37 cellular contexts compared by ENCODE assay signal in genomic region chr12:130199536-130200390, GRCh38. TPM values are rescaled to one million over a fixed set of nuclear protein-coding genes. Genes with fewer than 3 reads are reported as not detected.
"Had no signal": no experiment of that assay in that cellular context is flagged by ENCODE, and none has a peak within 500 bp of the region (broad histone marks: within the 10 kb centered on the region; RNA-seq: fewer than 3 reads in every experiment).

No MANE protein-coding gene starts in this region.

- H3K36me3 ChIP-seq: MG63, Peyer's patch had no signal

- H3K4me1 ChIP-seq: Peyer's patch had no signal

- H3K4me1 Mint-ChIP-seq: activated CD4-positive, alpha-beta T cell treated with anti-CD3 and anti-CD28 coated beads, Interleukin-2, amount 10 ng/mL, durations not matched to agents 24 days and 14 days; activated naive CD8-positive, alpha-beta T cell treated with anti-CD3 and anti-CD28 coated beads, Interleukin-2, amount 50 U/mL, for 24 hours; brain had no signal

- H3K27ac ChIP-seq: Peyer's patch had no signal

- H3K4me3 Mint-ChIP-seq: activated CD4-positive, alpha-beta T cell treated with anti-CD3 and anti-CD28 coated beads, Interleukin-2, amount 10 ng/mL, durations not matched to agents 24 days and 14 days; activated CD8-positive, alpha-beta T cell treated with anti-CD3 and anti-CD28 coated beads, Interleukin-2, amount 10 ng/mL, durations not matched to agents 7 days and 5 days; activated naive CD4-positive, alpha-beta T cell treated with anti-CD3 and anti-CD28 coated beads for 36 hours; activated naive CD8-positive, alpha-beta T cell treated with anti-CD3 and anti-CD28 coated beads, Interleukin-2, amount 50 U/mL, for 24 hours; activated T-cell treated with anti-CD3 and anti-CD28 coated beads, Interleukin-2, amount 50 U/mL, for 4 hours; activated T-helper 1 cell treated with anti-CD3 and anti-CD28 coated beads, Interleukin-12 subunit alpha, Interleukin-12 subunit beta, Interleukin-2, Interleukin-4 antibody, amounts not matched to agents 30 ng/mL and 10 ng/mL and 1 ng/mL, durations not matched to agents 14 hours and 24 hours and 36 hours; brain had no signal

- H3K27ac Mint-ChIP-seq: activated CD4-positive, alpha-beta T cell treated with anti-CD3 and anti-CD28 coated beads, Interleukin-2, amount 10 ng/mL, durations not matched to agents 24 days and 14 days; activated CD8-positive, alpha-beta T cell treated with anti-CD3 and anti-CD28 coated beads, Interleukin-2, amount 10 ng/mL, durations not matched to agents 7 days and 5 days; activated naive CD4-positive, alpha-beta T cell treated with anti-CD3 and anti-CD28 coated beads for 36 hours; activated naive CD4-positive, alpha-beta T cell treated with anti-CD3 and anti-CD28 coated beads, Interleukin-2, amount 50 U/mL, for 72 hours; activated naive CD8-positive, alpha-beta T cell treated with anti-CD3 and anti-CD28 coated beads, Interleukin-2, amount 50 U/mL, for 24 hours; activated T-helper 1 cell treated with anti-CD3 and anti-CD28 coated beads, Interleukin-12 subunit alpha, Interleukin-12 subunit beta, Interleukin-2, Interleukin-4 antibody, amounts not matched to agents 30 ng/mL and 10 ng/mL and 1 ng/mL, durations not matched to agents 14 hours and 24 hours and 36 hours; brain had no signal

- H3K27me3 Mint-ChIP-seq: activated CD4-positive, alpha-beta T cell treated with anti-CD3 and anti-CD28 coated beads, Interleukin-2, amount 10 ng/mL, durations not matched to agents 24 days and 14 days had no signal

- DNase-seq: activated CD4-positive, alpha-beta T cell treated with anti-CD3 and anti-CD28 coated beads, Interleukin-2, amount 10 ng/mL, durations not matched to agents 24 days and 14 days; activated CD4-positive, alpha-beta T cell treated with anti-CD3 and anti-CD28 coated beads, Interleukin-2, amount 50 U/mL, for 4 hours; activated CD8-positive, alpha-beta memory T cell treated with anti-CD3 and anti-CD28 coated beads, Interleukin-2, amount 50 U/mL, for 4 hours; activated CD8-positive, alpha-beta T cell treated with anti-CD3 and anti-CD28 coated beads, Interleukin-2, amount 10 ng/mL, durations not matched to agents 7 days and 5 days; activated gamma-delta T cell treated with Interleukin-2 at 50 U/mL for 16 hours; activated naive CD4-positive, alpha-beta T cell treated with anti-CD3 and anti-CD28 coated beads for 36 hours; activated naive CD8-positive, alpha-beta T cell treated with anti-CD3 and anti-CD28 coated beads, Interleukin-2, amount 50 U/mL, for 24 hours; activated T-cell treated with anti-CD3 and anti-CD28 coated beads for 4 hours; activated T-cell treated with anti-CD3 and anti-CD28 coated beads, Interleukin-2, amount 50 U/mL, for 4 hours; anterior cingulate cortex; central memory CD4-positive, alpha-beta T cell; Kasumi-1; KG1; MG63; NCI-H1048; NCI-H1105 treated with DMSO at 0.1 percent for 48 hours; NCI-H1436; NCI-H1694; NCI-H1930; NCI-H2081 treated with DMSO at 0.1 percent for 48 hours; NCI-H226; NCI-H446 treated with DMSO at 0.1 percent for 48 hours; NCI-H524; NCI-H69; NCI-H82; NK-92 treated with Interleukin-12 subunit alpha and Interleukin-12 subunit beta, amount 100 ng/mL, for 24 hours; PC-3; Peyer's patch; SIG-M5; T-helper 1 cell; T-helper 2 cell; T-helper 9 cell had no signal

- H3K4me3 ChIP-seq: MG63, Peyer's patch had no signal

- H3K27me3 ChIP-seq: MG63, Peyer's patch had no signal

- H3K36me3 Mint-ChIP-seq: brain had no signal

- H3K9me3 ChIP-seq: MG63, Peyer's patch had no signal

- ATAC-seq: activated CD8-positive, alpha-beta T cell treated with anti-CD3 and anti-CD28 coated beads, Interleukin-2, amount 10 ng/mL, durations not matched to agents 7 days and 5 days; activated naive CD4-positive, alpha-beta T cell treated with anti-CD3 and anti-CD28 coated beads, Interleukin-2, amount 50 U/mL, for 72 hours; activated naive CD8-positive, alpha-beta T cell treated with anti-CD3 and anti-CD28 coated beads, Interleukin-2, amount 50 U/mL, for 24 hours; activated T-cell treated with anti-CD3 and anti-CD28 coated beads, Interleukin-2, amount 50 U/mL, for 4 hours; PC-3; SK-N-SH treated with all-trans-retinoic acid at 6 μM for 48 hours had no signal

- H3K9me3 Mint-ChIP-seq: activated naive CD4-positive, alpha-beta T cell treated with anti-CD3 and anti-CD28 coated beads for 36 hours; activated naive CD8-positive, alpha-beta T cell treated with anti-CD3 and anti-CD28 coated beads, Interleukin-2, amount 50 U/mL, for 24 hours; activated T-cell treated with anti-CD3 and anti-CD28 coated beads, Interleukin-2, amount 50 U/mL, for 4 hours had no signal

RNA-seq across cellular contexts. Expression of gene FZD10, which starts 37.5 kb away (rescaled TPM):
- total RNA-seq: activated CD4-positive, alpha-beta T cell treated with anti-CD3 and anti-CD28 coated beads, Interleukin-2, amount 10 ng/mL, durations not matched to agents 24 days and 14 days; activated CD8-positive, alpha-beta T cell treated with anti-CD3 and anti-CD28 coated beads, Interleukin-2, amount 10 ng/mL, durations not matched to agents 7 days and 5 days; activated naive CD4-positive, alpha-beta T cell treated with anti-CD3 and anti-CD28 coated beads for 36 hours; activated naive CD4-positive, alpha-beta T cell treated with anti-CD3 and anti-CD28 coated beads, Interleukin-2, amount 50 U/mL, for 72 hours; activated T-cell treated with anti-CD3 and anti-CD28 coated beads, Interleukin-2, amount 50 U/mL, for 4 hours; activated T-helper 1 cell treated with anti-CD3 and anti-CD28 coated beads, Interleukin-12 subunit alpha, Interleukin-12 subunit beta, Interleukin-2, Interleukin-4 antibody, amounts not matched to agents 30 ng/mL and 10 ng/mL and 1 ng/mL, durations not matched to agents 14 hours and 24 hours and 36 hours; PC-3; SK-MEL-5 had no signal
